ENCODE assay signal across 1 cellular context in genomic region chr1:27395441-27396195, GRCh38.
TF ChIP-seq lines count a peak whose summit lies in the region.

No MANE protein-coding gene starts in this region.

TF ChIP-seq in endothelial cell of umbilical vein, 7 proteins besides CTCF, POLR2A, EP300 and RAD21:
- TF ChIP-seq EZH2 (IDR thresholded peaks at IDR 0.05; ENCODE audit: borderline replicate concordance, low read depth, low read length, severe bottlenecking), result no peak
- no peak for TF ChIP-seq MYC (IDR thresholded peaks at IDR 0.05; ENCODE audit: low read depth, low read length)
- TF ChIP-seq FOS (IDR thresholded peaks at IDR 0.05; ENCODE audit: borderline replicate concordance, insufficient read depth, low read length), result no peak
- no peak for TF ChIP-seq JUN (IDR thresholded peaks at IDR 0.05; ENCODE audit: borderline replicate concordance, insufficient read depth, insufficient read length, low read depth)
- TF ChIP-seq, protein P1, sequence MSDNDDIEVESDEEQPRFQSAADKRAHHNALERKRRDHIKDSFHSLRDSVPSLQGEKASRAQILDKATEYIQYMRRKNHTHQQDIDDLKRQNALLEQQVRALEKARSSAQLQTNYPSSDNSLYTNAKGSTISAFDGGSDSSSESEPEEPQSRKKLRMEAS (IDR thresholded peaks at IDR 0.05; ENCODE audit: insufficient read depth, insufficient read length), result no peak
- TF ChIP-seq POLR2AphosphoS5 (IDR thresholded peaks at IDR 0.05; ENCODE audit: insufficient read depth, low read depth, low read length), result no peak
- no peak for TF ChIP-seq GATA2 (IDR thresholded peaks at IDR 0.05; ENCODE audit: insufficient read depth, insufficient read length, low read depth, low read length)
